Comparison of ENCODE assay signal across 1 cellular context in the genomic region with DNA sequence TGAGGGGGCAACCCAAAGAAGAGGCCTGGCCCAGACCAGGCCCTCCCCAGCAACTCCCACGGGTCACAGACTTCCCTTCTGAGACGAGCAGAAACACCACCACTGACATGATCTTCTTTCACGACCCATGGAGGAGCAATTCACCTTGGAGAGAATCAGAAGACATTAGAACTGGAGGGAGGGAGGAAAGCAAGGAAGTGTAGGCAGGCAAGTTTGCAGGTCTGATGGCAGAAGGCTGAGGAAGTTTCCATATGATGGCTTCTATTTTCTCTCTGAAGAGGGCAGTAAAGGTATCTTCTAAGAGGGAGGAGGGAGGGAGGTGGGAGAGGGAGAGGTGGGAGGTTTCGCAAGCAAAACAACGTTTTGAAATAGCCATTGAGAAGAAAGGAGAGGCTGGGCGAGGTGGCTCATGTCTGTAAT.
TF ChIP-seq lines count a peak whose summit lies in the region.

No MANE protein-coding gene starts in this region.

TF ChIP-seq in K562, 482 proteins besides CTCF, POLR2A, EP300 and RAD21 (continued from another document and continues in another):
- TF ChIP-seq ZFX (CRISPR knock-in tag; IDR thresholded peaks at IDR 0.05), result peak; percentile 47; the same call in 1 of the 2 replicates
- TF ChIP-seq SMARCA4 (IDR thresholded peaks at IDR 0.05), result no peak; the same call in 1 of the 2 replicates
- no peak for TF ChIP-seq ZNF407 (IDR thresholded peaks at IDR 0.05; ENCODE audit: low read depth)
- TF ChIP-seq NFRKB (IDR thresholded peaks at IDR 0.05; ENCODE audit: low read depth), result no peak
- peak; percentile 55 for TF ChIP-seq EGR1 (conservative IDR thresholded peaks at IDR 0.05)
- TF ChIP-seq MTA2 (IDR thresholded peaks at IDR 0.05; ENCODE audit: low read depth), result no peak
- TF ChIP-seq MYBL2 (IDR thresholded peaks at IDR 0.05; ENCODE audit: low read depth), result peak; percentile 77; the same call in 1 of the 2 replicates
- no peak for TF ChIP-seq MYBL2 (CRISPR knock-in tag; IDR thresholded peaks at IDR 0.05; ENCODE audit: borderline replicate concordance)
- TF ChIP-seq ZNF133 (CRISPR knock-in tag; IDR thresholded peaks at IDR 0.05), result no peak
- TF ChIP-seq, protein P1, sequence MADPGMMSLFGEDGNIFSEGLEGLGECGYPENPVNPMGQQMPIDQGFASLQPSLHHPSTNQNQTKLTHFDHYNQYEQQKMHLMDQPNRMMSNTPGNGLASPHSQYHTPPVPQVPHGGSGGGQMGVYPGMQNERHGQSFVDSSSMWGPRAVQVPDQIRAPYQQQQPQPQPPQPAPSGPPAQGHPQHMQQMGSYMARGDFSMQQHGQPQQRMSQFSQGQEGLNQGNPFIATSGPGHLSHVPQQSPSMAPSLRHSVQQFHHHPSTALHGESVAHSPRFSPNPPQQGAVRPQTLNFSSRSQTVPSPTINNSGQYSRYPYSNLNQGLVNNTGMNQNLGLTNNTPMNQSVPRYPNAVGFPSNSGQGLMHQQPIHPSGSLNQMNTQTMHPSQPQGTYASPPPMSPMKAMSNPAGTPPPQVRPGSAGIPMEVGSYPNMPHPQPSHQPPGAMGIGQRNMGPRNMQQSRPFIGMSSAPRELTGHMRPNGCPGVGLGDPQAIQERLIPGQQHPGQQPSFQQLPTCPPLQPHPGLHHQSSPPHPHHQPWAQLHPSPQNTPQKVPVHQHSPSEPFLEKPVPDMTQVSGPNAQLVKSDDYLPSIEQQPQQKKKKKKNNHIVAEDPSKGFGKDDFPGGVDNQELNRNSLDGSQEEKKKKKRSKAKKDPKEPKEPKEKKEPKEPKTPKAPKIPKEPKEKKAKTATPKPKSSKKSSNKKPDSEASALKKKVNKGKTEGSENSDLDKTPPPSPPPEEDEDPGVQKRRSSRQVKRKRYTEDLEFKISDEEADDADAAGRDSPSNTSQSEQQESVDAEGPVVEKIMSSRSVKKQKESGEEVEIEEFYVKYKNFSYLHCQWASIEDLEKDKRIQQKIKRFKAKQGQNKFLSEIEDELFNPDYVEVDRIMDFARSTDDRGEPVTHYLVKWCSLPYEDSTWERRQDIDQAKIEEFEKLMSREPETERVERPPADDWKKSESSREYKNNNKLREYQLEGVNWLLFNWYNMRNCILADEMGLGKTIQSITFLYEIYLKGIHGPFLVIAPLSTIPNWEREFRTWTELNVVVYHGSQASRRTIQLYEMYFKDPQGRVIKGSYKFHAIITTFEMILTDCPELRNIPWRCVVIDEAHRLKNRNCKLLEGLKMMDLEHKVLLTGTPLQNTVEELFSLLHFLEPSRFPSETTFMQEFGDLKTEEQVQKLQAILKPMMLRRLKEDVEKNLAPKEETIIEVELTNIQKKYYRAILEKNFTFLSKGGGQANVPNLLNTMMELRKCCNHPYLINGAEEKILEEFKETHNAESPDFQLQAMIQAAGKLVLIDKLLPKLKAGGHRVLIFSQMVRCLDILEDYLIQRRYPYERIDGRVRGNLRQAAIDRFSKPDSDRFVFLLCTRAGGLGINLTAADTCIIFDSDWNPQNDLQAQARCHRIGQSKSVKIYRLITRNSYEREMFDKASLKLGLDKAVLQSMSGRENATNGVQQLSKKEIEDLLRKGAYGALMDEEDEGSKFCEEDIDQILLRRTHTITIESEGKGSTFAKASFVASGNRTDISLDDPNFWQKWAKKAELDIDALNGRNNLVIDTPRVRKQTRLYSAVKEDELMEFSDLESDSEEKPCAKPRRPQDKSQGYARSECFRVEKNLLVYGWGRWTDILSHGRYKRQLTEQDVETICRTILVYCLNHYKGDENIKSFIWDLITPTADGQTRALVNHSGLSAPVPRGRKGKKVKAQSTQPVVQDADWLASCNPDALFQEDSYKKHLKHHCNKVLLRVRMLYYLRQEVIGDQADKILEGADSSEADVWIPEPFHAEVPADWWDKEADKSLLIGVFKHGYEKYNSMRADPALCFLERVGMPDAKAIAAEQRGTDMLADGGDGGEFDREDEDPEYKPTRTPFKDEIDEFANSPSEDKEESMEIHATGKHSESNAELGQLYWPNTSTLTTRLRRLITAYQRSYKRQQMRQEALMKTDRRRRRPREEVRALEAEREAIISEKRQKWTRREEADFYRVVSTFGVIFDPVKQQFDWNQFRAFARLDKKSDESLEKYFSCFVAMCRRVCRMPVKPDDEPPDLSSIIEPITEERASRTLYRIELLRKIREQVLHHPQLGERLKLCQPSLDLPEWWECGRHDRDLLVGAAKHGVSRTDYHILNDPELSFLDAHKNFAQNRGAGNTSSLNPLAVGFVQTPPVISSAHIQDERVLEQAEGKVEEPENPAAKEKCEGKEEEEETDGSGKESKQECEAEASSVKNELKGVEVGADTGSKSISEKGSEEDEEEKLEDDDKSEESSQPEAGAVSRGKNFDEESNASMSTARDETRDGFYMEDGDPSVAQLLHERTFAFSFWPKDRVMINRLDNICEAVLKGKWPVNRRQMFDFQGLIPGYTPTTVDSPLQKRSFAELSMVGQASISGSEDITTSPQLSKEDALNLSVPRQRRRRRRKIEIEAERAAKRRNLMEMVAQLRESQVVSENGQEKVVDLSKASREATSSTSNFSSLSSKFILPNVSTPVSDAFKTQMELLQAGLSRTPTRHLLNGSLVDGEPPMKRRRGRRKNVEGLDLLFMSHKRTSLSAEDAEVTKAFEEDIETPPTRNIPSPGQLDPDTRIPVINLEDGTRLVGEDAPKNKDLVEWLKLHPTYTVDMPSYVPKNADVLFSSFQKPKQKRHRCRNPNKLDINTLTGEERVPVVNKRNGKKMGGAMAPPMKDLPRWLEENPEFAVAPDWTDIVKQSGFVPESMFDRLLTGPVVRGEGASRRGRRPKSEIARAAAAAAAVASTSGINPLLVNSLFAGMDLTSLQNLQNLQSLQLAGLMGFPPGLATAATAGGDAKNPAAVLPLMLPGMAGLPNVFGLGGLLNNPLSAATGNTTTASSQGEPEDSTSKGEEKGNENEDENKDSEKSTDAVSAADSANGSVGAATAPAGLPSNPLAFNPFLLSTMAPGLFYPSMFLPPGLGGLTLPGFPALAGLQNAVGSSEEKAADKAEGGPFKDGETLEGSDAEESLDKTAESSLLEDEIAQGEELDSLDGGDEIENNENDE (IDR thresholded peaks at IDR 0.05; ENCODE audit: low read depth, low read length), result no peak
- no peak for TF ChIP-seq ZNF431 (CRISPR knock-in tag; IDR thresholded peaks at IDR 0.05)
- TF ChIP-seq KDM4B (IDR thresholded peaks at IDR 0.05; ENCODE audit: borderline replicate concordance in 2 of 2, low read depth in 1 of 2), result no peak
- TF ChIP-seq PTRF (tag; IDR thresholded peaks at IDR 0.05), result no peak
- 0 out of 2 replicates have a peak, but pooled peaks have one; percentile 47 for TF ChIP-seq HLTF (IDR thresholded peaks at IDR 0.05)
- TF ChIP-seq NR2C1 (IDR thresholded peaks at IDR 0.05), result no peak
- peak; percentile 34; the same call in 1 of the 2 replicates for TF ChIP-seq NR2C1 (tag; IDR thresholded peaks at IDR 0.05)
- TF ChIP-seq RERE (CRISPR knock-in tag; IDR thresholded peaks at IDR 0.05; ENCODE audit: borderline replicate concordance), result no peak
- peak; percentile 77; the same call in 1 of the 2 replicates for TF ChIP-seq ZNF263 (CRISPR knock-in tag; IDR thresholded peaks at IDR 0.05; ENCODE audit: borderline replicate concordance)
- TF ChIP-seq NCOA6 (IDR thresholded peaks at IDR 0.05), result 0 out of 2 replicates have a peak, but pooled peaks have one; percentile 19
- TF ChIP-seq, protein P2, sequence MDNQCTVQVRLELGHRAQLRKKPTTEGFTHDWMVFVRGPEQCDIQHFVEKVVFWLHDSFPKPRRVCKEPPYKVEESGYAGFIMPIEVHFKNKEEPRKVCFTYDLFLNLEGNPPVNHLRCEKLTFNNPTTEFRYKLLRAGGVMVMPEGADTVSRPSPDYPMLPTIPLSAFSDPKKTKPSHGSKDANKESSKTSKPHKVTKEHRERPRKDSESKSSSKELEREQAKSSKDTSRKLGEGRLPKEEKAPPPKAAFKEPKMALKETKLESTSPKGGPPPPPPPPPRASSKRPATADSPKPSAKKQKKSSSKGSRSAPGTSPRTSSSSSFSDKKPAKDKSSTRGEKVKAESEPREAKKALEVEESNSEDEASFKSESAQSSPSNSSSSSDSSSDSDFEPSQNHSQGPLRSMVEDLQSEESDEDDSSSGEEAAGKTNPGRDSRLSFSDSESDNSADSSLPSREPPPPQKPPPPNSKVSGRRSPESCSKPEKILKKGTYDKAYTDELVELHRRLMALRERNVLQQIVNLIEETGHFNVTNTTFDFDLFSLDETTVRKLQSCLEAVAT (IDR thresholded peaks at IDR 0.05), result peak in 1 of 2 experiments; percentile 76; a peak in 2 of 4 replicates
- 0 out of 4 replicates have a peak, but pooled peaks of 1 of the 2 experiments have one; percentile 11 for TF ChIP-seq HDAC1 (IDR thresholded peaks at IDR 0.05)
- TF ChIP-seq ZNF444 (CRISPR knock-in tag; IDR thresholded peaks at IDR 0.05), result peak; percentile 84
- TF ChIP-seq TAF15 (IDR thresholded peaks at IDR 0.05; ENCODE audit: low read depth, low read length), result no peak
